1 cellular context compared by ENCODE assay signal in the genomic region with DNA sequence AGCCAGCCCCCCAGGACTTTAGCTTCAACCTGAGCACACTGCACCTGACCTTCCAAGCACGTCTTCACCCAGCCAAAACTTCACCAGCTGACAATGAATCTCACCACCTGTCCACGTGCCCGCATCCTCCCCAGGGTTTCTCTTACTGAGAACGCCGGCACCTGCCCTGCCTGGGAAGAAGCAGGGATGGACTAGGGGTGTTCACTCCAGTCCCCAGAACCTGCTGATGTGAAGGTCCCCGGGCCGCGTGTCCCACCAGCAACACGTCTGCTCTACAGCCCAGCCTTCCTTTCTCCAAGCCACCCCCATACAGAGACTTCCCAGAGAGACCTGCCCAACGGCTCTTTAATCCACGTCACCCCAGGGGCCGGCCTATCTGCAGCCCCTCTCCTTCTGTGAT.
TF ChIP-seq lines count a peak whose summit lies in the region.

No MANE protein-coding gene starts in this region.

TF ChIP-seq in WTC11, 78 proteins besides CTCF, POLR2A, EP300 and RAD21 (continued from another document):
- TF ChIP-seq, protein P1, sequence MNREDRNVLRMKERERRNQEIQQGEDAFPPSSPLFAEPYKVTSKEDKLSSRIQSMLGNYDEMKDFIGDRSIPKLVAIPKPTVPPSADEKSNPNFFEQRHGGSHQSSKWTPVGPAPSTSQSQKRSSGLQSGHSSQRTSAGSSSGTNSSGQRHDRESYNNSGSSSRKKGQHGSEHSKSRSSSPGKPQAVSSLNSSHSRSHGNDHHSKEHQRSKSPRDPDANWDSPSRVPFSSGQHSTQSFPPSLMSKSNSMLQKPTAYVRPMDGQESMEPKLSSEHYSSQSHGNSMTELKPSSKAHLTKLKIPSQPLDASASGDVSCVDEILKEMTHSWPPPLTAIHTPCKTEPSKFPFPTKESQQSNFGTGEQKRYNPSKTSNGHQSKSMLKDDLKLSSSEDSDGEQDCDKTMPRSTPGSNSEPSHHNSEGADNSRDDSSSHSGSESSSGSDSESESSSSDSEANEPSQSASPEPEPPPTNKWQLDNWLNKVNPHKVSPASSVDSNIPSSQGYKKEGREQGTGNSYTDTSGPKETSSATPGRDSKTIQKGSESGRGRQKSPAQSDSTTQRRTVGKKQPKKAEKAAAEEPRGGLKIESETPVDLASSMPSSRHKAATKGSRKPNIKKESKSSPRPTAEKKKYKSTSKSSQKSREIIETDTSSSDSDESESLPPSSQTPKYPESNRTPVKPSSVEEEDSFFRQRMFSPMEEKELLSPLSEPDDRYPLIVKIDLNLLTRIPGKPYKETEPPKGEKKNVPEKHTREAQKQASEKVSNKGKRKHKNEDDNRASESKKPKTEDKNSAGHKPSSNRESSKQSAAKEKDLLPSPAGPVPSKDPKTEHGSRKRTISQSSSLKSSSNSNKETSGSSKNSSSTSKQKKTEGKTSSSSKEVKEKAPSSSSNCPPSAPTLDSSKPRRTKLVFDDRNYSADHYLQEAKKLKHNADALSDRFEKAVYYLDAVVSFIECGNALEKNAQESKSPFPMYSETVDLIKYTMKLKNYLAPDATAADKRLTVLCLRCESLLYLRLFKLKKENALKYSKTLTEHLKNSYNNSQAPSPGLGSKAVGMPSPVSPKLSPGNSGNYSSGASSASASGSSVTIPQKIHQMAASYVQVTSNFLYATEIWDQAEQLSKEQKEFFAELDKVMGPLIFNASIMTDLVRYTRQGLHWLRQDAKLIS (CRISPR knock-in tag; IDR thresholded peaks at IDR 0.05; ENCODE audit: borderline replicate concordance): no peak
- TF ChIP-seq SMAD3 (CRISPR knock-in tag; IDR thresholded peaks at IDR 0.05; ENCODE audit: borderline replicate concordance) (no peak), NR3C1 (CRISPR knock-in tag; conservative IDR thresholded peaks at IDR 0.05; ENCODE audit: low read depth) (no peak), NFE2L1 (CRISPR knock-in tag; IDR thresholded peaks at IDR 0.05) (no peak)
- TF ChIP-seq, protein P2, sequence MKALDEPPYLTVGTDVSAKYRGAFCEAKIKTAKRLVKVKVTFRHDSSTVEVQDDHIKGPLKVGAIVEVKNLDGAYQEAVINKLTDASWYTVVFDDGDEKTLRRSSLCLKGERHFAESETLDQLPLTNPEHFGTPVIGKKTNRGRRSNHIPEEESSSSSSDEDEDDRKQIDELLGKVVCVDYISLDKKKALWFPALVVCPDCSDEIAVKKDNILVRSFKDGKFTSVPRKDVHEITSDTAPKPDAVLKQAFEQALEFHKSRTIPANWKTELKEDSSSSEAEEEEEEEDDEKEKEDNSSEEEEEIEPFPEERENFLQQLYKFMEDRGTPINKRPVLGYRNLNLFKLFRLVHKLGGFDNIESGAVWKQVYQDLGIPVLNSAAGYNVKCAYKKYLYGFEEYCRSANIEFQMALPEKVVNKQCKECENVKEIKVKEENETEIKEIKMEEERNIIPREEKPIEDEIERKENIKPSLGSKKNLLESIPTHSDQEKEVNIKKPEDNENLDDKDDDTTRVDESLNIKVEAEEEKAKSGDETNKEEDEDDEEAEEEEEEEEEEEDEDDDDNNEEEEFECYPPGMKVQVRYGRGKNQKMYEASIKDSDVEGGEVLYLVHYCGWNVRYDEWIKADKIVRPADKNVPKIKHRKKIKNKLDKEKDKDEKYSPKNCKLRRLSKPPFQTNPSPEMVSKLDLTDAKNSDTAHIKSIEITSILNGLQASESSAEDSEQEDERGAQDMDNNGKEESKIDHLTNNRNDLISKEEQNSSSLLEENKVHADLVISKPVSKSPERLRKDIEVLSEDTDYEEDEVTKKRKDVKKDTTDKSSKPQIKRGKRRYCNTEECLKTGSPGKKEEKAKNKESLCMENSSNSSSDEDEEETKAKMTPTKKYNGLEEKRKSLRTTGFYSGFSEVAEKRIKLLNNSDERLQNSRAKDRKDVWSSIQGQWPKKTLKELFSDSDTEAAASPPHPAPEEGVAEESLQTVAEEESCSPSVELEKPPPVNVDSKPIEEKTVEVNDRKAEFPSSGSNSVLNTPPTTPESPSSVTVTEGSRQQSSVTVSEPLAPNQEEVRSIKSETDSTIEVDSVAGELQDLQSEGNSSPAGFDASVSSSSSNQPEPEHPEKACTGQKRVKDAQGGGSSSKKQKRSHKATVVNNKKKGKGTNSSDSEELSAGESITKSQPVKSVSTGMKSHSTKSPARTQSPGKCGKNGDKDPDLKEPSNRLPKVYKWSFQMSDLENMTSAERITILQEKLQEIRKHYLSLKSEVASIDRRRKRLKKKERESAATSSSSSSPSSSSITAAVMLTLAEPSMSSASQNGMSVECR (CRISPR knock-in tag; IDR thresholded peaks at IDR 0.05; ENCODE audit: borderline replicate concordance): no peak
- TF ChIP-seq, protein P3, sequence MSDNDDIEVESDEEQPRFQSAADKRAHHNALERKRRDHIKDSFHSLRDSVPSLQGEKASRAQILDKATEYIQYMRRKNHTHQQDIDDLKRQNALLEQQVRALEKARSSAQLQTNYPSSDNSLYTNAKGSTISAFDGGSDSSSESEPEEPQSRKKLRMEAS (CRISPR knock-in tag; IDR thresholded peaks at IDR 0.05): no peak
- TF ChIP-seq, protein P4, sequence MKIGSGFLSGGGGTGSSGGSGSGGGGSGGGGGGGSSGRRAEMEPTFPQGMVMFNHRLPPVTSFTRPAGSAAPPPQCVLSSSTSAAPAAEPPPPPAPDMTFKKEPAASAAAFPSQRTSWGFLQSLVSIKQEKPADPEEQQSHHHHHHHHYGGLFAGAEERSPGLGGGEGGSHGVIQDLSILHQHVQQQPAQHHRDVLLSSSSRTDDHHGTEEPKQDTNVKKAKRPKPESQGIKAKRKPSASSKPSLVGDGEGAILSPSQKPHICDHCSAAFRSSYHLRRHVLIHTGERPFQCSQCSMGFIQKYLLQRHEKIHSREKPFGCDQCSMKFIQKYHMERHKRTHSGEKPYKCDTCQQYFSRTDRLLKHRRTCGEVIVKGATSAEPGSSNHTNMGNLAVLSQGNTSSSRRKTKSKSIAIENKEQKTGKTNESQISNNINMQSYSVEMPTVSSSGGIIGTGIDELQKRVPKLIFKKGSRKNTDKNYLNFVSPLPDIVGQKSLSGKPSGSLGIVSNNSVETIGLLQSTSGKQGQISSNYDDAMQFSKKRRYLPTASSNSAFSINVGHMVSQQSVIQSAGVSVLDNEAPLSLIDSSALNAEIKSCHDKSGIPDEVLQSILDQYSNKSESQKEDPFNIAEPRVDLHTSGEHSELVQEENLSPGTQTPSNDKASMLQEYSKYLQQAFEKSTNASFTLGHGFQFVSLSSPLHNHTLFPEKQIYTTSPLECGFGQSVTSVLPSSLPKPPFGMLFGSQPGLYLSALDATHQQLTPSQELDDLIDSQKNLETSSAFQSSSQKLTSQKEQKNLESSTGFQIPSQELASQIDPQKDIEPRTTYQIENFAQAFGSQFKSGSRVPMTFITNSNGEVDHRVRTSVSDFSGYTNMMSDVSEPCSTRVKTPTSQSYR (CRISPR knock-in tag; IDR thresholded peaks at IDR 0.05): no peak
- TF ChIP-seq, protein P5, sequence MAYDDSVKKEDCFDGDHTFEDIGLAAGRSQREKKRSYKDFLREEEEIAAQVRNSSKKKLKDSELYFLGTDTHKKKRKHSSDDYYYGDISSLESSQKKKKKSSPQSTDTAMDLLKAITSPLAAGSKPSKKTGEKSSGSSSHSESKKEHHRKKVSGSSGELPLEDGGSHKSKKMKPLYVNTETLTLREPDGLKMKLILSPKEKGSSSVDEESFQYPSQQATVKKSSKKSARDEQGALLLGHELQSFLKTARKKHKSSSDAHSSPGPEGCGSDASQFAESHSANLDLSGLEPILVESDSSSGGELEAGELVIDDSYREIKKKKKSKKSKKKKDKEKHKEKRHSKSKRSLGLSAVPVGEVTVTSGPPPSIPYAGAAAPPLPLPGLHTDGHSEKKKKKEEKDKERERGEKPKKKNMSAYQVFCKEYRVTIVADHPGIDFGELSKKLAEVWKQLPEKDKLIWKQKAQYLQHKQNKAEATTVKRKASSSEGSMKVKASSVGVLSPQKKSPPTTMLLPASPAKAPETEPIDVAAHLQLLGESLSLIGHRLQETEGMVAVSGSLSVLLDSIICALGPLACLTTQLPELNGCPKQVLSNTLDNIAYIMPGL (CRISPR knock-in tag; IDR thresholded peaks at IDR 0.05): no peak
